ENCODE assay signal across 8 cellular contexts in the genomic region with DNA sequence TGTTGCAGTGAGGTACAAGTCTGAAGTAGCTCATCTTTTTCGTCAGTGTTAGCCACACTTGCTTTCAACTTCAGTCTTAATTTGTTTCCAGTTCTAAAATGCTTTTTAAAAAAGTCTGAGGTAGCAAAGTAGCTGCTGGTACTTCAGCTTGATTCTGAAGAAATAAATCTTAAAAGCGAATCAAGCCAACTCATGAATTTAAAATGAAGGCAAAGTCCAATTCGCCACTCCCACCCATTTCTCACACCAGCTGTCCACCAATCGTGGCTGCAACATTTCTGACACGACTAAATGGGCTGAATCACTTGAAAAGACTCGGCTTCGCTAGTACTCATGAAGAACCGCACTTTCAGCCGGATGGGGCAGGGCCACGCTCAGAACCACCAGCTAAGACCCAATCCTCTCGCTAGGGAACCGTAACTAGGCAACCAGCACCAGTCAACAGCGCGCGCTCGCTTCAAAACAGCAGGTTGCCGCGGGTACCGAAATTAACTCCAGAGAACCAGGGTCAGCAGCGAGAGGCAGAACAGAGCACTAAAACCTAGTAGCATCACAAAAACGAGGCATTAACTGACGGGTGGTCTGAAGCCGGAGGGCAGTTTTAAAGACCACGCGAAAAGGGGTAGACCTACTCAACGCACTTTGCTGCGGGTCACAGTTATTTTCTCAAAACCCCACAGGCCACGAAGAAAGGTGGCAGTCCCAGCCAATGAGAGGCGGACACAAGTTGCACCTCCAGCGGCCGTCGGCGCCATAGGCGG. TPM values are rescaled to one million over a fixed set of nuclear protein-coding genes. Genes with fewer than 3 reads are reported as not detected.
DNase-seq lines count a peak whose midpoint lies in the region; ATAC-seq and TF ChIP-seq lines count a peak whose summit lies in the region.

No MANE protein-coding gene starts in this region.

- 0 to 1% methylated on average over 32 to 34 of the region's 34 CpGs for WGBS in lower leg skin, 2 donors

- CTCF ChIA-PET in activated CD8-positive, alpha-beta T cell treated with anti-CD3 and anti-CD28 coated beads, Interleukin-2, amount 10 ng/mL, durations not matched to agents 7 days and 5 days (lab: Charles Lee), result interaction anchor here (0.5 to 3.9 kb wide), 12 partner anchors 11 to 1275 kb away, joined by 3 to 28 read pairs (median 5); a partner anchor contains a TSS

- peak overlapping the region; percentile 98 for H3K4me3 ChIP-seq in lower leg skin (ENCODE audit: low read depth, poor library complexity, severe bottlenecking)

- no peaks in the 10 kb centered on the region for H3K27me3 Mint-ChIP-seq in activated CD8-positive, alpha-beta T cell treated with anti-CD3 and anti-CD28 coated beads, Interleukin-2, amount 10 ng/mL, durations not matched to agents 7 days and 5 days (ENCODE audit: low read depth)

- ATAC-seq in GM18520 (IDR thresholded peaks at IDR 0.05; ENCODE audit: unreplicated experiment) (peak; percentile 28), HG03139 (IDR thresholded peaks at IDR 0.05; ENCODE audit: unreplicated experiment) (peak; percentile 32)
- ATAC-seq in activated CD8-positive, alpha-beta T cell treated with anti-CD3 and anti-CD28 coated beads, Interleukin-2, amount 10 ng/mL, durations not matched to agents 7 days and 5 days, result peak; percentile 67

- peak overlapping the region; percentile 98 for H3K4me3 Mint-ChIP-seq in activated CD8-positive, alpha-beta T cell treated with anti-CD3 and anti-CD28 coated beads, Interleukin-2, amount 10 ng/mL, durations not matched to agents 7 days and 5 days

- peak overlapping the region; percentile 98 for H3K27ac ChIP-seq in 22Rv1

- TF ChIP-seq CTCF in 22Rv1 (IDR thresholded peaks at IDR 0.05) (no peak), lower leg skin (IDR thresholded peaks at IDR 0.05) (peak in 1 of 3 donors; percentile 43)

- intact Hi-C loops in lower leg skin (cut with DNase I; ENCODE audit: low total_unique reads), result no loop called here

- no peaks in the 10 kb centered on the region for H3K9me3 Mint-ChIP-seq in activated CD8-positive, alpha-beta T cell treated with anti-CD3 and anti-CD28 coated beads, Interleukin-2, amount 10 ng/mL, durations not matched to agents 7 days and 5 days (ENCODE audit: insufficient read depth)

- peak; percentile 27 for DNase-seq in NCI-H510A treated with DMSO at 0.1 percent for 48 hours (lab: John Stamatoyannopoulos, UW)
- peak; percentile 93 for DNase-seq in activated CD8-positive, alpha-beta T cell treated with anti-CD3 and anti-CD28 coated beads, Interleukin-2, amount 10 ng/mL, durations not matched to agents 7 days and 5 days
- peak; percentile 84 for DNase-seq in ecto neural progenitor cell (ENCODE audit: low spot score)
- DNase-seq in lower leg skin (ENCODE audit: low spot score in 2 of 2), result peak; percentile 86 to 95
- peak; percentile 63 to 82 for DNase-seq in stimulated activated CD4-positive, alpha-beta T cell treated with anti-CD3 and anti-CD28 coated beads, Interleukin-4, amount 100 ng/mL, for 48 hours (ENCODE audit: low read depth in 2 of 2)

- H3K36me3 Mint-ChIP-seq in activated CD8-positive, alpha-beta T cell treated with anti-CD3 and anti-CD28 coated beads, Interleukin-2, amount 10 ng/mL, durations not matched to agents 7 days and 5 days (ENCODE audit: low read depth), result peaks cover 44% of the 10 kb centered on the region

- peak overlapping the region; percentile 100 for H3K27ac Mint-ChIP-seq in activated CD8-positive, alpha-beta T cell treated with anti-CD3 and anti-CD28 coated beads, Interleukin-2, amount 10 ng/mL, durations not matched to agents 7 days and 5 days

- TF ChIP-seq POLR2A in lower leg skin (IDR thresholded peaks at IDR 0.05), result no peak

- peaks cover 59% of the 10 kb centered on the region for H3K4me1 Mint-ChIP-seq in activated CD8-positive, alpha-beta T cell treated with anti-CD3 and anti-CD28 coated beads, Interleukin-2, amount 10 ng/mL, durations not matched to agents 7 days and 5 days (ENCODE audit: low read depth)

- POLR2A ChIA-PET in activated CD8-positive, alpha-beta T cell treated with anti-CD3 and anti-CD28 coated beads, Interleukin-2, amount 10 ng/mL, durations not matched to agents 7 days and 5 days (lab: Charles Lee), result interaction anchor here (0.6 to 6.1 kb wide), 24 partner anchors 8 to 1349 kb away, joined by 3 to 140 read pairs (median 4); a partner anchor contains a TSS

RNA-seq across cellular contexts. Expression of a gene that starts 0.9 kb away (rescaled TPM):
- 100 to 1,000 TPM; 126 to 133 TPM for total RNA-seq in activated CD8-positive, alpha-beta T cell treated with anti-CD3 and anti-CD28 coated beads, Interleukin-2, amount 10 ng/mL, durations not matched to agents 7 days and 5 days
- 100 to 1,000 TPM in 3 of 4 donors, 10 to 100 TPM in 1; 85.0 to 177 (median 104) TPM for total RNA-seq in lower leg skin

RNA-seq across cellular contexts. Expression of a gene that starts 38.6 kb away (rescaled TPM):
- 10 to 100 TPM; 27.2 to 27.9 TPM for total RNA-seq in activated CD8-positive, alpha-beta T cell treated with anti-CD3 and anti-CD28 coated beads, Interleukin-2, amount 10 ng/mL, durations not matched to agents 7 days and 5 days
- 1 to 10 TPM in 1 of 4 donors, under 1 TPM in 2, not detected in 1; 0.49 to 1.3 (median 0.76) TPM for total RNA-seq in lower leg skin

Comparison
In these comparisons a context has a peak if more than half of its experiments do, and no peak if none do; other contexts are left out.
1. Peak in every context shown above with its lines: DNase-seq, ATAC-seq, H3K4me3 ChIP-seq and H3K27ac ChIP-seq.
2. DNase-seq: peak in every context shown above with its lines; median percentile 93 in activated CD8-positive, alpha-beta T cell treated with anti-CD3 and anti-CD28 coated beads, Interleukin-2, amount 10 ng/mL, durations not matched to agents 7 days and 5 days; 90 in lower leg skin; 84 in ecto neural progenitor cell; 72 in stimulated activated CD4-positive, alpha-beta T cell treated with anti-CD3 and anti-CD28 coated beads, Interleukin-4, amount 100 ng/mL, for 48 hours; 27 in NCI-H510A treated with DMSO at 0.1 percent for 48 hours.
3. RNA of a gene that starts 38.6 kb away (total RNA-seq): 27.2 to 27.9 TPM in activated CD8-positive, alpha-beta T cell treated with anti-CD3 and anti-CD28 coated beads, Interleukin-2, amount 10 ng/mL, durations not matched to agents 7 days and 5 days; 0.49 to 1.3 TPM in lower leg skin; every median in the first group is over 10 times any median in the second.